Comparison of ENCODE assay signal across 17 cellular contexts in the genomic region with DNA sequence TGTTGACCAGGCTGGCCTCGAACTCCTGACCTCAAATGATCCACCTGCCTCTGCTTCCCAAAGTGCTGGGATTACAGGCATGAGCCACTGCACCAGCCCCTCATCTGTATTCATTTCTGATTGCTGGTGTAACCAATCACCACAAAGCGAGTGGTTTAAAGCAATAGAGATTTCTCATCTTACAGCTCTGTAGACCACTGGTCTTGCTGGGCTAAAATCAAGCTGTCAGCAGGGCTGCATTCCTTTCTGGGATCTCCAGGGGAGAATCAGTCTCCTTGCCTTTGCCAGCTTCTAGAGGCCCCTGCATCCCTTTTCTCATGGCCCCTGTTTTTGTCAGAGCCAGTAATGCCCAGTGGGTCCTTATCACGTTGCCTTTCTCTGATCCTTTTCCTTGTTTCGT. TPM values are rescaled to one million over a fixed set of nuclear protein-coding genes. Genes with fewer than 3 reads are reported as not detected.
A peak's percentile ranks its signal among the peaks of the same experiment; 100 is the strongest.
DNase-seq lines count a peak whose midpoint lies in the region; ATAC-seq, FAIRE-seq and TF ChIP-seq lines count a peak whose summit lies in the region.
"Had no signal": no experiment of that assay in that cellular context is flagged by ENCODE, and none has a peak within 500 bp of the region (broad histone marks: within the 10 kb centered on the region; RNA-seq: fewer than 3 reads in every experiment).

No MANE protein-coding gene starts in this region.

- peaks cover 2% of the 10 kb centered on the region for H3K27me3 Mint-ChIP-seq in neural progenitor cell (ENCODE audit: insufficient read depth, low read depth)

- H3K27ac ChIP-seq in 22Rv1, result peak overlapping the region; percentile 97
- H3K27ac ChIP-seq in VCaP, result peak overlapping the region; percentile 100
- no peak overlapping the region for H3K27ac ChIP-seq in neural progenitor cell
- H3K27ac ChIP-seq in left ventricle myocardium inferior (replicated peaks), result no peak overlapping the region
- H3K27ac ChIP-seq: BLaER1 had no signal

- H3K27me3 ChIP-seq in neural progenitor cell (no peaks in the 10 kb centered on the region), left ventricle myocardium inferior (ENCODE audit: low read depth) (no peaks in the 10 kb centered on the region)
- H3K27me3 ChIP-seq: BLaER1 had no signal

- DNase-seq in islet precursor cell (peak; percentile 23), neural progenitor cell (ENCODE audit: low spot score) (peak; percentile 22), KG1 (lab: John Stamatoyannopoulos, UW) (no peak), GM12891 (ENCODE audit: insufficient read length, low spot score) (no peak), left ventricle myocardium inferior (no peak)
- DNase-seq: 8988T; AML-193; Calu3; CD4-positive, CD25-positive, alpha-beta regulatory T cell; DMS 273 treated with DMSO at 0.1 percent for 48 hours; HCEC 1CT; HFFc6 had no signal

- no peak overlapping the region for H3K4me3 Mint-ChIP-seq in neural progenitor cell
- H3K4me3 Mint-ChIP-seq: CD4-positive, CD25-positive, alpha-beta regulatory T cell; HFFc6; IgD-negative memory B cell had no signal

- TF ChIP-seq CTCF in 22Rv1 (IDR thresholded peaks at IDR 0.05), result no peak
- no peak for TF ChIP-seq CTCF in VCaP (conservative IDR thresholded peaks at IDR 0.05)
- no peak for TF ChIP-seq CTCF in neural progenitor cell (IDR thresholded peaks at IDR 0.05)
- no peak for TF ChIP-seq CTCF in left ventricle myocardium inferior (IDR thresholded peaks at IDR 0.05; ENCODE audit: borderline replicate concordance)

- H3K9me3 ChIP-seq in neural progenitor cell (ENCODE audit: low read depth), result no peaks in the 10 kb centered on the region
- peaks cover 17% of the 10 kb centered on the region for H3K9me3 ChIP-seq in left ventricle myocardium inferior (replicated peaks)

- FAIRE-seq in GM12891 (lab: Jason Lieb, UNC), result no peak

- H2AFZ ChIP-seq in neural progenitor cell (replicated peaks), result peak overlapping the region; percentile 50

- peaks cover 4% of the 10 kb centered on the region for H3K4me1 ChIP-seq in neural progenitor cell
- H3K4me1 ChIP-seq in left ventricle myocardium inferior, result no peaks in the 10 kb centered on the region

- no peak for ATAC-seq in HG02623 (IDR thresholded peaks at IDR 0.05; ENCODE audit: unreplicated experiment)

- H3K4me3 ChIP-seq in neural progenitor cell (no peak overlapping the region), left ventricle myocardium inferior (no peak overlapping the region)
- H3K4me3 ChIP-seq: BLaER1 had no signal

- no peak overlapping the region for H3K4me2 ChIP-seq in neural progenitor cell
- H3K4me2 ChIP-seq: BLaER1 had no signal

- H3K36me3 ChIP-seq in neural progenitor cell (no peaks in the 10 kb centered on the region), left ventricle myocardium inferior (no peaks in the 10 kb centered on the region)
- H3K36me3 ChIP-seq: BLaER1 had no signal

- H3K36me3 Mint-ChIP-seq in neural progenitor cell, result no peaks in the 10 kb centered on the region
- H3K36me3 Mint-ChIP-seq: CD4-positive, CD25-positive, alpha-beta regulatory T cell; IgD-negative memory B cell had no signal

- intact Hi-C loops in left ventricle myocardium inferior (cut with micrococcal nuclease), result no loop called here

- no peaks in the 10 kb centered on the region for H3F3A ChIP-seq in neural progenitor cell (ENCODE audit: low read depth)

- H3K79me2 ChIP-seq in neural progenitor cell (ENCODE audit: low read depth), result no peaks in the 10 kb centered on the region

- no peak overlapping the region for H3K9ac ChIP-seq in neural progenitor cell
- H3K9ac ChIP-seq: BLaER1 had no signal

- H3K9me3 Mint-ChIP-seq in neural progenitor cell, result peaks cover 4% of the 10 kb centered on the region

- no peaks in the 10 kb centered on the region for H4K20me1 ChIP-seq in neural progenitor cell (ENCODE audit: low read depth)
- H4K20me1 ChIP-seq: BLaER1 had no signal

- no peak for TF ChIP-seq POLR2A in GM12891 (IDR thresholded peaks at IDR 0.05; ENCODE audit: low read depth, low read length)

- peaks cover 12% of the 10 kb centered on the region for H3K4me1 Mint-ChIP-seq in neural progenitor cell
- H3K4me1 Mint-ChIP-seq: CD4-positive, CD25-positive, alpha-beta regulatory T cell had no signal

- H3K27ac Mint-ChIP-seq in neural progenitor cell, result peak overlapping the region; percentile 77
- H3K27ac Mint-ChIP-seq: CD4-positive, CD25-positive, alpha-beta regulatory T cell; HFFc6; IgD-negative memory B cell had no signal

TF ChIP-seq in GM12891, 5 proteins besides CTCF, POLR2A, EP300 and RAD21:
- TF ChIP-seq SPI1 (IDR thresholded peaks at IDR 0.05; ENCODE audit: low read depth, low read length), result no peak
- no peak for TF ChIP-seq TAF1 (IDR thresholded peaks at IDR 0.05; ENCODE audit: low read depth, low read length)
- TF ChIP-seq POLR2AphosphoS5 (IDR thresholded peaks at IDR 0.05; ENCODE audit: low read depth, low read length), result no peak
- no peak for TF ChIP-seq POU2F2 (IDR thresholded peaks at IDR 0.05; ENCODE audit: low read depth, low read length)
- TF ChIP-seq PAX5 (IDR thresholded peaks at IDR 0.05; ENCODE audit: insufficient read depth, low read length, severe bottlenecking), result no peak

RNA-seq across cellular contexts. Expression of a gene that starts 49.9 kb away (rescaled TPM):
- total RNA-seq in neural progenitor cell (ENCODE audit: low replicate concordance) (0.03 and 1.7 TPM in 2 replicates), left ventricle myocardium inferior (36.4 TPM)
- 2.8 TPM for polyA plus RNA-seq in GM12891 (2012; ENCODE audit: low read depth, missing spikeins)

Comparison
In these comparisons a context has a peak if more than half of its experiments do, and no peak if none do; other contexts are left out.
1. H3K27ac ChIP-seq: peak in 22Rv1 (single experiment) and VCaP (single experiment); none in neural progenitor cell (single experiment) and left ventricle myocardium inferior (single experiment).
2. DNase-seq: peak in islet precursor cell (single experiment) and neural progenitor cell (single experiment); none in KG1 (single experiment), GM12891 (single experiment) and left ventricle myocardium inferior (single experiment).
3. RNA of a gene that starts 49.9 kb away (total RNA-seq): 36.4 TPM in left ventricle myocardium inferior (single experiment); 0.03 to 1.7 TPM in neural progenitor cell; every median in the first group is over 10 times any median in the second.